Comparison of ENCODE assay signal across 1 cellular context in the genomic region with DNA sequence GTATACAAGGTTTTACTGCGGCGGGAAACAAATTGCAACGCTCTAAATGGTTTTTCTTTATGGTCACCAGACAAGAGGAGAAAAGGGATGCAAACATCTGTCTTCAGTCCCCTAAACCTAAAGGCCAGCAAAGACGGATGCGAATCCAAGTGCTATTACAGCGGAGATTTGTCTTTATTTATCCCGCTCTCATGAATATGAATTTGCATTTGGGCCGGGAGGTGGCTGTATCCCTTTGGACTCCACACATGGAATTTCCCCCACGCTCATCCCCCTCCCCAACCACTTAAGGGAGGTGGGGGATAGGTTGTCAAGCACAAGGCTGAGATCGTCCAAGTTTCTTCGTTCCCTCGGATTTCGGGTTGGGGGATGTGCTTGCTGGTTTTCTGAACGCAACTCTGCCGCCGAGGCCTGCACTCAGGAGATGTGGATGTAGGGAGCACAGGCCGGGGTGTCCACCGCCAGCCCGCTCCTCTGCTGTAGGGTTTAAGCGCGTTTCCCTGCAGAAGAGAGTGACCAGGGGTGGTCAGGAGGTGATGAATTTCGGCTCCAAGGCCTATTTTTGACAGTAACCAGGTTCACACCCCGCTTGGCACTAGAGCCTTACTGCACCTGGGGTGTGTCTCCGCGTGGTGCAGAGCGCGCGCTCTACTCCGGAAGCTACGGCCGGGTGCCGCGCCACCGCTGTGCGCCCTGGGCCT.
TF ChIP-seq lines count a peak whose summit lies in the region.

No MANE protein-coding gene starts in this region.

TF ChIP-seq in IMR-90, 13 proteins besides CTCF, POLR2A, EP300 and RAD21 (continued from another document):
- TF ChIP-seq, protein P1, sequence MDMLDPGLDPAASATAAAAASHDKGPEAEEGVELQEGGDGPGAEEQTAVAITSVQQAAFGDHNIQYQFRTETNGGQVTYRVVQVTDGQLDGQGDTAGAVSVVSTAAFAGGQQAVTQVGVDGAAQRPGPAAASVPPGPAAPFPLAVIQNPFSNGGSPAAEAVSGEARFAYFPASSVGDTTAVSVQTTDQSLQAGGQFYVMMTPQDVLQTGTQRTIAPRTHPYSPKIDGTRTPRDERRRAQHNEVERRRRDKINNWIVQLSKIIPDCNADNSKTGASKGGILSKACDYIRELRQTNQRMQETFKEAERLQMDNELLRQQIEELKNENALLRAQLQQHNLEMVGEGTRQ (IDR thresholded peaks at IDR 0.05; ENCODE audit: low read depth, low read length), result no peak
